In the genomic region with DNA sequence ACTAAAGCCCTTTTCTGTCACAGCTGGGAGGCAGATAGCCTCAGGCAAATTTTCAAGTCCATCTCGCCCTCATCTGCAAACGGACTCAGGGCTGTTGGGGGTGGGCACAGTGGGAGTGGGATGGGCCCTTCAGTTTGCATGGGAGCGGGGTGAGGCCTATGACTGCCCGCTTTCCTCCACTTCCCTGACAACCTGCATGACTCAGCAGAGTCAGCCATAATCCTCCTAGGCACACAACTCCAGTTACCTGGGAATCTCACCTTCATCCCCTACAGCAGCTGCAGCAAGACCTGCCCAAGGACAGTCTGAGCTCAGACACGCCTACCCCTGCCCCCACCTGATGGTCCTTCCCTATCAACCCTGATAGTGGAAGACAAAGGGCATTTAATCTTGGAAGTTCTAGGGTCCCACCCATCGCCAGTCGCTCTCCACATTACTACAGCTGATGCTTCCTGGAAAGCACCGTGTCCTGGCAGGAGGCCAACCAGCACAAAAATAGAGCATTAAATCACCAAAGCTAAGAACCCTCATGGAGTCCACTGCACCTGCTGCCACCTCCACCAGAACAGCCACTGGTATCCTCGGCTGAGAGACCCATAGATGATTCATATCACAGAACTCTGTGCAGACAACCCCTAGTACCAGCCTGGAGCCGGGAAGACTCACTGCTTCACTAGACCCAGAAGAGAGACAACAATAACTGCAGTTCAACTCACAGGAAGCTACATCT, we compare ENCODE assay signal across 21 cellular contexts.
DNase-seq lines count a peak whose midpoint lies in the region; ATAC-seq and FAIRE-seq lines count a peak whose summit lies in the region.
"Had no signal": no experiment of that assay in that cellular context is flagged by ENCODE, and none has a peak within 500 bp of the region (broad histone marks: within the 10 kb centered on the region; RNA-seq: fewer than 3 reads in every experiment).

No MANE protein-coding gene starts in this region.

- ATAC-seq in HG03460 (IDR thresholded peaks at IDR 0.05; ENCODE audit: unreplicated experiment): no peak
- ATAC-seq: activated naive CD4-positive, alpha-beta T cell treated with anti-CD3 and anti-CD28 coated beads, Interleukin-2, amount 50 U/mL, for 72 hours; GM12878; stimulated activated naive CD8-positive, alpha-beta T cell treated with anti-CD3 and anti-CD28 coated beads, Interleukin-15, amount 100 ng/mL, for 72 hours had no signal

- DNase-seq in NCI-H1436 (lab: John Stamatoyannopoulos, UW) (peak; percentile 10), NCI-H1436 treated with DMSO at 0.1 percent for 48 hours (lab: John Stamatoyannopoulos, UW) (no peak), HTR-8/SVneo (ENCODE audit: insufficient read length, low spot score) (no peak), NCI-H748 (lab: John Stamatoyannopoulos, UW; ENCODE audit: unreplicated experiment) (peak; percentile 82), mucosa of gallbladder (ENCODE audit: low spot score) (peak; percentile 30), hippocampal formation (lab: John Stamatoyannopoulos, UW) (no peak), NCI-H2196 (lab: John Stamatoyannopoulos, UW; ENCODE audit: unreplicated experiment) (no peak)
- DNase-seq: activated CD4-positive, alpha-beta T cell treated with anti-CD3 and anti-CD28 coated beads, Interleukin-2, amount 50 U/mL, for 48 hours; activated T-cell treated with anti-CD3 and anti-CD28 coated beads, Interleukin-2, amount 50 U/mL, for 24 hours; dermis blood vessel endothelial cell; erythroblast; GM23248; MM.1S; nephron progenitor cell; Peyer's patch; stimulated activated naive CD8-positive, alpha-beta T cell treated with anti-CD3 and anti-CD28 coated beads, Interleukin-15, amount 100 ng/mL, for 72 hours had no signal

- peak; percentile 26 for FAIRE-seq in HTR-8/SVneo (lab: Jason Lieb, UNC)
- FAIRE-seq: A204.1, G401.6, GM12878 had no signal

Comparison
In these comparisons a context has a peak if more than half of its experiments do, and no peak if none do; other contexts are left out.
1. DNase-seq: peak in NCI-H1436 (single experiment), NCI-H748 (single experiment) and mucosa of gallbladder (single experiment); none in NCI-H1436 treated with DMSO at 0.1 percent for 48 hours (single experiment), HTR-8/SVneo (single experiment), hippocampal formation (0 of 2) and NCI-H2196 (single experiment).